Comparison of ENCODE assay signal across 11 cellular contexts in the genomic region with DNA sequence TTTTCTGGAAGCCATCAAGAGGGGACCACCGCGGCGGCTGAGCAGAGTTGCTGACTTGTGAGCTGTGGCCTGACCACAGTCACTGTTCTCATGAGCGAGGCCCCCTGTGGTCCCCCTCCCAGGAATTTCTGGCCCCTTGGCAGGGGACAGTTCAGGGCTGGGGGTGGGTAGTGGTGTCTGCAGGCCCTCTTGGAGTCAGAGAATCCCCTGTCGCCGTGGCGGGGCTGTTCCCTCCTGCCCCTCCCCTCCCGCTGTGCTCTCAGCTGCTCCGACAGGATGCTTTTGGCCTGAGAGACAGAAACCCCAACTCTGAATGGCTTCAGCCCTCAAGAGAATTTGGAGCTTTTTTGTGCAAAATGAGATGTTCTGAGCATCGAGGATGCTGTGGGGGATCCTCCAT.
DNase-seq lines count a peak whose midpoint lies in the region; ATAC-seq and TF ChIP-seq lines count a peak whose summit lies in the region.
"Had no signal": no experiment of that assay in that cellular context is flagged by ENCODE, and none has a peak within 500 bp of the region (broad histone marks: within the 10 kb centered on the region; RNA-seq: fewer than 3 reads in every experiment).

No MANE protein-coding gene starts in this region.

- CTCF ChIA-PET in activated CD8-positive, alpha-beta T cell treated with anti-CD3 and anti-CD28 coated beads for 36 hours (lab: Charles Lee), result interaction anchor here (0.8 to 11.1 kb wide), 11 partner anchors 12 to 529 kb away, joined by 3 to 124 read pairs (median 17); no protein-coding TSS in a partner anchor
- CTCF ChIA-PET in HEK293T (lab: Yijun Ruan, JAX), result no interaction called here

- H3K9me2 ChIP-seq in hepatocyte (replicated peaks; ENCODE audit: insufficient read depth), result no peaks in the 10 kb centered on the region

- TF ChIP-seq POLR2A in erythroblast (IDR thresholded peaks at IDR 0.05; ENCODE audit: low read length), result no peak

- H3K9me3 Mint-ChIP-seq in activated CD8-positive, alpha-beta T cell treated with anti-CD3 and anti-CD28 coated beads for 36 hours, result no peaks in the 10 kb centered on the region

- H3K4me1 Mint-ChIP-seq in activated CD8-positive, alpha-beta T cell treated with anti-CD3 and anti-CD28 coated beads for 36 hours (ENCODE audit: low read depth), result peaks cover 83% of the 10 kb centered on the region

- 47% methylated on average over 10 of the region's 10 CpGs for WGBS in hepatocyte (ENCODE audit: low lambda C conversion rate, missing lambda C conversion rate)
- 73% methylated on average over 10 of the region's 10 CpGs for WGBS in thymus

- H3K36me3 Mint-ChIP-seq in activated CD8-positive, alpha-beta T cell treated with anti-CD3 and anti-CD28 coated beads for 36 hours (ENCODE audit: low read depth), result peaks cover 27% of the 10 kb centered on the region

- POLR2A ChIA-PET in activated CD8-positive, alpha-beta T cell treated with anti-CD3 and anti-CD28 coated beads for 36 hours (lab: Charles Lee), result interaction anchor here (0.7 to 15.9 kb wide), 11 partner anchors 8 to 64 kb away, joined by 3 to 410 read pairs (median 3); no protein-coding TSS in a partner anchor
- POLR2A ChIA-PET in HEK293T (lab: Yijun Ruan, JAX), result no interaction called here

- H3K27me3 ChIP-seq in left ventricle myocardium inferior (ENCODE audit: low read depth), result no peaks in the 10 kb centered on the region
- no peaks in the 10 kb centered on the region for H3K27me3 ChIP-seq in hepatocyte
- no peaks in the 10 kb centered on the region for H3K27me3 ChIP-seq in thymus (ENCODE audit: control insufficient read depth, insufficient read depth)

- H3K36me3 ChIP-seq in left ventricle myocardium inferior (no peaks in the 10 kb centered on the region), hepatocyte (replicated peaks; ENCODE audit: insufficient read depth, low read depth) (no peaks in the 10 kb centered on the region), thymus (ENCODE audit: control insufficient read depth, insufficient read depth) (peaks cover 20% of the 10 kb centered on the region)

- H3K9me3 ChIP-seq in left ventricle myocardium inferior (replicated peaks) (no peaks in the 10 kb centered on the region), hepatocyte (ENCODE audit: low read depth) (no peaks in the 10 kb centered on the region), thymus (ENCODE audit: control insufficient read depth) (no peaks in the 10 kb centered on the region)

- H3K27ac ChIP-seq in left ventricle myocardium inferior (replicated peaks) (peak overlapping the region; percentile 76), hepatocyte (peak overlapping the region; percentile 97), thymus (ENCODE audit: low read depth) (peak overlapping the region; percentile 88)

- H3K79me2 ChIP-seq in hepatocyte, result peaks cover 94% of the 10 kb centered on the region

- intact Hi-C loops in left ventricle myocardium inferior (cut with micrococcal nuclease) (loop anchor here (5.0 kb wide), 1 partner anchor 60 kb away; no protein-coding TSS in a partner anchor), left cardiac atrium (cut with DNase I) (loop anchor here in 1 of 2 donors (5.0 kb wide), 1 partner anchor 60 kb away; no protein-coding TSS in a partner anchor), posterior cingulate gyrus (cut with DNase I) (no loop called here)
- intact Hi-C loops in activated CD8-positive, alpha-beta T cell treated with anti-CD3 and anti-CD28 coated beads for 36 hours (cut with micrococcal nuclease), result loop anchor here (5.0 kb wide), 1 partner anchor 40 kb away; no protein-coding TSS in a partner anchor

- no peaks in the 10 kb centered on the region for H3K27me3 Mint-ChIP-seq in activated CD8-positive, alpha-beta T cell treated with anti-CD3 and anti-CD28 coated beads for 36 hours

- TF ChIP-seq CTCF in left ventricle myocardium inferior (IDR thresholded peaks at IDR 0.05; ENCODE audit: borderline replicate concordance) (no peak), hepatocyte (IDR thresholded peaks at IDR 0.05; ENCODE audit: poor library complexity) (no peak)
- TF ChIP-seq CTCF in activated CD8-positive, alpha-beta T cell treated with anti-CD3 and anti-CD28 coated beads for 36 hours (IDR thresholded peaks at IDR 0.05), result no peak

- H3K4me1 ChIP-seq in left ventricle myocardium inferior (peaks cover 98% of the 10 kb centered on the region), hepatocyte (ENCODE audit: insufficient read depth) (peaks cover 88% of the 10 kb centered on the region), thymus (ENCODE audit: control insufficient read depth, insufficient read depth, low read length) (peaks cover 74% of the 10 kb centered on the region)

- ATAC-seq in left cardiac atrium, result no peak
- ATAC-seq in activated CD8-positive, alpha-beta T cell treated with anti-CD3 and anti-CD28 coated beads for 36 hours, result no peak

- DNase-seq in left ventricle myocardium inferior (no peak), left cardiac atrium (no peak), hepatocyte (ENCODE audit: low spot score) (no peak), HEK293T (ENCODE audit: extremely low spot score) (no peak), posterior cingulate gyrus (no peak), erythroblast (lab: John Stamatoyannopoulos, UW) (no peak)
- DNase-seq in activated CD8-positive, alpha-beta T cell treated with anti-CD3 and anti-CD28 coated beads for 36 hours, result peak; percentile 65
- DNase-seq: activated effector memory CD4-positive, alpha-beta T cell treated with Interleukin-2 at 50 U/mL for 16 hours; cortex of kidney; NCI-H2227 treated with DMSO at 0.1 percent for 48 hours had no signal

- H4K20me1 ChIP-seq in hepatocyte (ENCODE audit: insufficient read depth, poor library complexity, severe bottlenecking), result peaks cover 65% of the 10 kb centered on the region

- peak overlapping the region; percentile 75 for H3K4me2 ChIP-seq in hepatocyte

- H3K27ac Mint-ChIP-seq in activated CD8-positive, alpha-beta T cell treated with anti-CD3 and anti-CD28 coated beads for 36 hours, result peak overlapping the region; percentile 91

- no peak overlapping the region for H3K4me3 ChIP-seq in left ventricle myocardium inferior
- no peak overlapping the region for H3K4me3 ChIP-seq in hepatocyte
- H3K4me3 ChIP-seq in thymus (ENCODE audit: low read length), result no peak overlapping the region

- H2AFZ ChIP-seq in hepatocyte, result no peak overlapping the region

- peak overlapping the region; percentile 89 for H3K4me3 Mint-ChIP-seq in activated CD8-positive, alpha-beta T cell treated with anti-CD3 and anti-CD28 coated beads for 36 hours

TF ChIP-seq in HEK293T, 16 proteins besides CTCF, POLR2A, EP300 and RAD21:
- TF ChIP-seq FOXA1 (IDR thresholded peaks at IDR 0.05), result no peak
- no peak for TF ChIP-seq ELF4 (IDR thresholded peaks at IDR 0.05)
- TF ChIP-seq, protein P1, sequence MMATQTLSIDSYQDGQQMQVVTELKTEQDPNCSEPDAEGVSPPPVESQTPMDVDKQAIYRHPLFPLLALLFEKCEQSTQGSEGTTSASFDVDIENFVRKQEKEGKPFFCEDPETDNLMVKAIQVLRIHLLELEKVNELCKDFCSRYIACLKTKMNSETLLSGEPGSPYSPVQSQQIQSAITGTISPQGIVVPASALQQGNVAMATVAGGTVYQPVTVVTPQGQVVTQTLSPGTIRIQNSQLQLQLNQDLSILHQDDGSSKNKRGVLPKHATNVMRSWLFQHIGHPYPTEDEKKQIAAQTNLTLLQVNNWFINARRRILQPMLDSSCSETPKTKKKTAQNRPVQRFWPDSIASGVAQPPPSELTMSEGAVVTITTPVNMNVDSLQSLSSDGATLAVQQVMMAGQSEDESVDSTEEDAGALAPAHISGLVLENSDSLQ (IDR thresholded peaks at IDR 0.05), result no peak
- no peak for TF ChIP-seq LEF1 (IDR thresholded peaks at IDR 0.05; ENCODE audit: borderline replicate concordance)
- TF ChIP-seq FOXK2 (IDR thresholded peaks at IDR 0.05), result no peak
- no peak for TF ChIP-seq NFRKB (IDR thresholded peaks at IDR 0.05)
- no peak for TF ChIP-seq HDGF (IDR thresholded peaks at IDR 0.05; ENCODE audit: borderline replicate concordance)
- no peak for TF ChIP-seq FOXM1 (IDR thresholded peaks at IDR 0.05; ENCODE audit: borderline replicate concordance)
- no peak for TF ChIP-seq BHLHE40 (IDR thresholded peaks at IDR 0.05; ENCODE audit: borderline replicate concordance)
- TF ChIP-seq ZNF384 (IDR thresholded peaks at IDR 0.05), result no peak
- no peak for TF ChIP-seq TARDBP (IDR thresholded peaks at IDR 0.05)
- no peak for TF ChIP-seq SP1 (IDR thresholded peaks at IDR 0.05)
- TF ChIP-seq CTBP1 (IDR thresholded peaks at IDR 0.05; ENCODE audit: borderline replicate concordance), result no peak
- TF ChIP-seq SUZ12 (IDR thresholded peaks at IDR 0.05), result no peak
- TF ChIP-seq ARNT (IDR thresholded peaks at IDR 0.05), result no peak
- TF ChIP-seq L3MBTL2 (conservative IDR thresholded peaks at IDR 0.05), result no peak
TF ChIP-seq in HEK293T: peak in this region for 0.
